ENCODE assay signal across 32 cellular contexts in genomic region chr15:76278651-76279050, GRCh38. TPM values are rescaled to one million over a fixed set of nuclear protein-coding genes. Genes with fewer than 3 reads are reported as not detected.
"Had no signal": no experiment of that assay in that cellular context is flagged by ENCODE, and none has a peak within 500 bp of the region (broad histone marks: within the 10 kb centered on the region; RNA-seq: fewer than 3 reads in every experiment).

No MANE protein-coding gene starts in this region.

- ATAC-seq: activated CD4-positive, alpha-beta T cell treated with anti-CD3 and anti-CD28 coated beads for 36 hours; activated CD8-positive, alpha-beta memory T cell treated with anti-CD3 and anti-CD28 coated beads, Interleukin-2, amount 10 ng/mL, durations not matched to agents 7 days and 5 days; activated CD8-positive, alpha-beta T cell treated with anti-CD3 and anti-CD28 coated beads, Interleukin-2, amount 10 ng/mL, durations not matched to agents 7 days and 5 days; gastroesophageal sphincter; SK-N-SH treated with all-trans-retinoic acid at 6 μM for 48 hours had no signal

- H3K9me3 ChIP-seq: ascending aorta, esophagus squamous epithelium, gastroesophageal sphincter had no signal

- H3K27ac Mint-ChIP-seq: activated CD4-positive, alpha-beta memory T cell treated with anti-CD3 and anti-CD28 coated beads for 36 hours; activated CD4-positive, alpha-beta T cell treated with anti-CD3 and anti-CD28 coated beads for 36 hours; activated CD4-positive, alpha-beta T cell treated with anti-CD3 and anti-CD28 coated beads, Interleukin-2, amount 10 ng/mL, durations not matched to agents 24 days and 14 days; activated naive CD4-positive, alpha-beta T cell treated with anti-CD3 and anti-CD28 coated beads for 36 hours; activated naive CD8-positive, alpha-beta T cell; activated T-helper 2 cell treated with anti-CD3 and anti-CD28 coated beads, Interferon-gamma antibody, Interleukin-2, Interleukin-4, amounts not matched to agents 10 μg/mL and 5 μg/mL and 100 μg/mL, durations not matched to agents 14 hours and 24 hours and 36 hours had no signal

- H3K27me3 ChIP-seq: ascending aorta, brain microvascular endothelial cell, esophagus squamous epithelium, gastroesophageal sphincter had no signal

- H3K27me3 Mint-ChIP-seq: activated CD4-positive, alpha-beta memory T cell treated with anti-CD3 and anti-CD28 coated beads for 36 hours; activated CD4-positive, alpha-beta T cell treated with anti-CD3 and anti-CD28 coated beads for 36 hours; activated CD4-positive, alpha-beta T cell treated with anti-CD3 and anti-CD28 coated beads, Interleukin-2, amount 10 ng/mL, durations not matched to agents 24 days and 14 days; activated CD8-positive, alpha-beta memory T cell treated with anti-CD3 and anti-CD28 coated beads, Interleukin-2, amount 10 ng/mL, durations not matched to agents 7 days and 5 days; activated naive CD8-positive, alpha-beta T cell had no signal

- FAIRE-seq: bronchial epithelial cell, colon, endometrium, endothelial cell of umbilical vein had no signal

- H3K27ac ChIP-seq: ascending aorta, brain microvascular endothelial cell, epithelial cell of prostate, esophagus squamous epithelium, gastroesophageal sphincter had no signal

- H3K9me3 Mint-ChIP-seq: activated CD4-positive, alpha-beta memory T cell treated with anti-CD3 and anti-CD28 coated beads for 36 hours; activated CD4-positive, alpha-beta T cell treated with anti-CD3 and anti-CD28 coated beads, Interleukin-2, amount 10 ng/mL, durations not matched to agents 24 days and 14 days; activated naive CD4-positive, alpha-beta T cell treated with anti-CD3 and anti-CD28 coated beads for 36 hours; activated T-helper 2 cell treated with anti-CD3 and anti-CD28 coated beads, Interferon-gamma antibody, Interleukin-2, Interleukin-4, amounts not matched to agents 10 μg/mL and 5 μg/mL and 100 μg/mL, durations not matched to agents 14 hours and 24 hours and 36 hours had no signal

- H3K4me3 ChIP-seq: ascending aorta, esophagus squamous epithelium, gastroesophageal sphincter had no signal

- H3K4me3 Mint-ChIP-seq: activated CD4-positive, alpha-beta memory T cell treated with anti-CD3 and anti-CD28 coated beads for 36 hours; activated CD4-positive, alpha-beta T cell treated with anti-CD3 and anti-CD28 coated beads for 36 hours; activated CD4-positive, alpha-beta T cell treated with anti-CD3 and anti-CD28 coated beads, Interleukin-2, amount 10 ng/mL, durations not matched to agents 24 days and 14 days; activated CD8-positive, alpha-beta memory T cell treated with anti-CD3 and anti-CD28 coated beads, Interleukin-2, amount 10 ng/mL, durations not matched to agents 7 days and 5 days; activated CD8-positive, alpha-beta T cell treated with anti-CD3 and anti-CD28 coated beads, Interleukin-2, amount 10 ng/mL, durations not matched to agents 7 days and 5 days; activated naive CD4-positive, alpha-beta T cell treated with anti-CD3 and anti-CD28 coated beads for 36 hours; activated naive CD8-positive, alpha-beta T cell had no signal

- DNase-seq: activated CD4-positive, alpha-beta memory T cell treated with anti-CD3 and anti-CD28 coated beads for 36 hours; activated CD4-positive, alpha-beta T cell treated with anti-CD3 and anti-CD28 coated beads for 36 hours; activated CD4-positive, alpha-beta T cell treated with anti-CD3 and anti-CD28 coated beads, Interleukin-2, amount 10 ng/mL, durations not matched to agents 24 days and 14 days; activated CD4-positive, CD25-positive, alpha-beta regulatory T cell; activated CD4-positive, CD25-positive, alpha-beta regulatory T cell treated with anti-CD3 and anti-CD28 coated beads, Interleukin-2, amount 50 U/mL, for 72 hours; activated CD8-positive, alpha-beta memory T cell treated with anti-CD3 and anti-CD28 coated beads, Interleukin-2, amount 10 ng/mL, durations not matched to agents 7 days and 5 days; activated CD8-positive, alpha-beta memory T cell treated with anti-CD3 and anti-CD28 coated beads, Interleukin-2, amount 50 U/mL, for 4 hours; activated CD8-positive, alpha-beta T cell treated with anti-CD3 and anti-CD28 coated beads, Interleukin-2, amount 10 ng/mL, durations not matched to agents 7 days and 5 days; activated effector memory CD4-positive, alpha-beta T cell treated with anti-CD3 and anti-CD28 coated beads, Interleukin-2, amount 50 U/mL, for 16 hours; activated naive CD4-positive, alpha-beta T cell treated with anti-CD3 and anti-CD28 coated beads for 36 hours; activated T-cell treated with anti-CD3 and anti-CD28 coated beads, Interleukin-2, amount 50 U/mL, for 1 hour; brain microvascular endothelial cell; cortex of kidney; dermis blood vessel endothelial cell; effector CD4-positive, alpha-beta T cell; esophagus squamous epithelium; foreskin melanocyte; T-helper 1 cell; T-helper 2 cell had no signal

- H3K4me1 ChIP-seq: ascending aorta, esophagus squamous epithelium had no signal

RNA-seq across cellular contexts. Expression of gene ISL2, which starts 57.9 kb away (rescaled TPM):
- total RNA-seq: activated naive CD4-positive, alpha-beta T cell treated with anti-CD3 and anti-CD28 coated beads for 36 hours; ascending aorta; cardiac septum; chondrocyte; endothelial cell of umbilical vein; fibroblast of villous mesenchyme had no signal
